ENCODE assay signal across 1 cellular context in the genomic region with DNA sequence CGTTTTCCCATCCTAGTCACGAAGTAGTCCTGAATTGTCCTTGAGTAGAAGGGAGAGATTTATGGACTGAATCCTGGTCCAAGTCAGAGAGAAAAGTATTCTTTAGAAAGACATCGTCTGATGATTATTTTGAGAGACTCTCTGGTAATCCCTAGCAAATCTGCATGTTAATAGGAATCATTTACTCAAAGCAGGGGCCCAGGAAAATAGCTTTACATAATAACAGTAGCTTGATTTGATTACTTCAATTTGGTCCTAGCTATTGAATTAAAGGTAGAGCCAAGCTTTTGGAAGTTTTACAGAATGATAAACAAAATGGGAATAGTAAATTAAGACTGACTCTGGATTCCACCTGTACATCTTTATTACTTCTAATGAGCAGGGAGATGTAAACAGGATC.
TF ChIP-seq lines count a peak whose summit lies in the region.

No MANE protein-coding gene starts in this region.

TF ChIP-seq in H1, 55 proteins besides CTCF, POLR2A, EP300 and RAD21:
- no peak for TF ChIP-seq HDAC6 (IDR thresholded peaks at IDR 0.05; ENCODE audit: low read depth, low read length)
- TF ChIP-seq, protein P1, sequence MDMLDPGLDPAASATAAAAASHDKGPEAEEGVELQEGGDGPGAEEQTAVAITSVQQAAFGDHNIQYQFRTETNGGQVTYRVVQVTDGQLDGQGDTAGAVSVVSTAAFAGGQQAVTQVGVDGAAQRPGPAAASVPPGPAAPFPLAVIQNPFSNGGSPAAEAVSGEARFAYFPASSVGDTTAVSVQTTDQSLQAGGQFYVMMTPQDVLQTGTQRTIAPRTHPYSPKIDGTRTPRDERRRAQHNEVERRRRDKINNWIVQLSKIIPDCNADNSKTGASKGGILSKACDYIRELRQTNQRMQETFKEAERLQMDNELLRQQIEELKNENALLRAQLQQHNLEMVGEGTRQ (IDR thresholded peaks at IDR 0.05; ENCODE audit: low read length), result no peak
- no peak for TF ChIP-seq BACH1 (IDR thresholded peaks at IDR 0.05; ENCODE audit: low read length)
- no peak for TF ChIP-seq POU5F1 (IDR thresholded peaks at IDR 0.05; ENCODE audit: low read depth, low read length)
- TF ChIP-seq POLR2AphosphoS5 (IDR thresholded peaks at IDR 0.05; ENCODE audit: low read depth, low read length), result no peak
- no peak for TF ChIP-seq SRF (IDR thresholded peaks at IDR 0.05; ENCODE audit: low read depth, low read length)
- TF ChIP-seq SP1 (IDR thresholded peaks at IDR 0.05; ENCODE audit: low read depth, low read length), result no peak
- no peak for TF ChIP-seq SP4 (IDR thresholded peaks at IDR 0.05; ENCODE audit: low read length)
TF ChIP-seq in H1: peak in this region for 0.
